ENCODE assay signal across 8 cellular contexts in the genomic region with DNA sequence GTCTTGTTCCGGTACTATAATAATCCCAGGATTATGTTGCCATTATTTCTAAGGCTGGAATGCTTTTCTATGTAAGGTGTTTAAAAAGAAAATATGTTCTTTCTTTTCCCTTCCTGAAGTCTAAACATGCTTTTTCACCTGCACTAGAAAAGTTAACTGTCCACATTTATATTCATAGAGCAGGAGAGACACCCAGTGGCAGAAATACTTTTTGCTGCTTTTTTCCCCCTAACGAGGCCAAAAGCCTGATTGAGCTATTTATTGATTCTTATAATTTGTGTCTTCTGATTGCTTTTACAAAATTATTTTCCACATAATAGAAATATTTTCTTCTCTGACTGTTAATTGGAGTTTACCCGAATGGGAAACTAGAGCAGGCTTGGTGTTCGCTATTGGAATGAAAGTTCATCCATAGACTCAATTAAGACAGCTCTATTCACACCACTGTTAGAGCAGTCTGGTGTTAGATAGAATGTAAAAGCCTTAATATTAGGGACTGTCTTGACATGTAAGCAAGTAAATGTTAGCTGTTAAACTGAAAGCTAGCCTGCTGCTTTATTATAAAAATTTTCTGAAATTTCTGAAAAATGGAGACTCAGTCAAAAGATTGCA. TPM values are rescaled to one million over a fixed set of nuclear protein-coding genes. Genes with fewer than 3 reads are reported as not detected.
DNase-seq lines count a peak whose midpoint lies in the region; ATAC-seq, FAIRE-seq and TF ChIP-seq lines count a peak whose summit lies in the region.
"Had no signal": no experiment of that assay in that cellular context is flagged by ENCODE, and none has a peak within 500 bp of the region (broad histone marks: within the 10 kb centered on the region; RNA-seq: fewer than 3 reads in every experiment).

No MANE protein-coding gene starts in this region.

- ATAC-seq in heart right ventricle = peak in 1 of 8 donors; percentile 64

- no peak overlapping the region for H3K9ac ChIP-seq in KMS-11

- FAIRE-seq in GM18507 (lab: Jason Lieb, UNC) = peak; percentile 78

- no peaks in the 10 kb centered on the region for H3K79me2 ChIP-seq in KMS-11 (ENCODE audit: insufficient read depth, low read depth)

- TF ChIP-seq CTCF in KMS-11 (conservative IDR thresholded peaks at IDR 0.05; ENCODE audit: low read depth, low read length) (peak; percentile 61; the same call in 1 of the 2 replicates), VCaP (conservative IDR thresholded peaks at IDR 0.05) (peak; percentile 79), heart right ventricle (IDR thresholded peaks at IDR 0.05) (peak; percentile 22 to 82 (median 66)), testis (IDR thresholded peaks at IDR 0.05) (peak; percentile 28 to 55 (median 47))

- no peak overlapping the region for H2AFZ ChIP-seq in KMS-11 (ENCODE audit: low read depth)

- WGBS in heart right ventricle, 2 donors = 67 to 72% methylated on average over 4 of the region's 4 CpGs
- 66 to 72% methylated on average over 4 of the region's 4 CpGs for WGBS in testis, 2 donors

- intact Hi-C loops in heart right ventricle (cut with DNase I) = loop anchor here in 8 of 10 donors (1.0 to 10.0 kb wide), 6 partner anchors 180 to 1533 kb away; no protein-coding TSS in a partner anchor
- intact Hi-C loops in testis (cut with DNase I; ENCODE audit: low total_unique reads) = no loop called here
- intact Hi-C loops in posterior vena cava (cut with DNase I) = loop anchor here in 1 of 2 donors (5.0 kb wide), 1 partner anchor 185 kb away; no protein-coding TSS in a partner anchor

- in situ Hi-C loops in Caki2 (cut with HindIII; ENCODE audit: low pct_unique_long_range_greater_than_20kb, low sequenced_read_pairs) = no loop called here

- no peaks in the 10 kb centered on the region for H3K27me3 ChIP-seq in KMS-11 (ENCODE audit: insufficient read depth, low read depth)
- H3K27me3 ChIP-seq in heart right ventricle = no peaks in the 10 kb centered on the region
- H3K27me3 ChIP-seq in testis = no peaks in the 10 kb centered on the region
- H3K27me3 ChIP-seq: SJCRH30 had no signal

- H3K27ac ChIP-seq in KMS-11 = no peak overlapping the region
- no peak overlapping the region for H3K27ac ChIP-seq in VCaP
- no peak overlapping the region for H3K27ac ChIP-seq in heart right ventricle
- H3K27ac ChIP-seq in testis = no peak overlapping the region
- H3K27ac ChIP-seq: SJCRH30 had no signal

- H3K9me3 ChIP-seq in heart right ventricle (no peaks in the 10 kb centered on the region), testis (no peaks in the 10 kb centered on the region)
- H3K9me3 ChIP-seq: SJCRH30 had no signal

- H3K4me1 ChIP-seq in KMS-11 (ENCODE audit: low read depth, poor library complexity, severe bottlenecking) (no peaks in the 10 kb centered on the region), heart right ventricle (peaks cover 0 to 9% (median 0%) of the 10 kb centered on the region in 9 donors), testis (no peaks in the 10 kb centered on the region)
- H3K4me1 ChIP-seq: SJCRH30 had no signal

- H3K4me2 ChIP-seq in KMS-11 = no peak overlapping the region

- no peaks in the 10 kb centered on the region for H3K36me3 ChIP-seq in KMS-11 (ENCODE audit: insufficient read depth)
- H3K36me3 ChIP-seq in heart right ventricle = peaks cover 0 to 71% (median 0%) of the 10 kb centered on the region in 9 donors
- no peaks in the 10 kb centered on the region for H3K36me3 ChIP-seq in testis (ENCODE audit: low read depth, missing control alignments)

- no peak overlapping the region for H3K4me3 ChIP-seq in KMS-11 (IDR thresholded peaks at IDR 0.05; ENCODE audit: insufficient read depth, low read depth, low read length)
- H3K4me3 ChIP-seq in heart right ventricle = no peak overlapping the region
- no peak overlapping the region for H3K4me3 ChIP-seq in testis
- H3K4me3 ChIP-seq: SJCRH30 had no signal

- no peaks in the 10 kb centered on the region for H4K20me1 ChIP-seq in KMS-11 (ENCODE audit: insufficient read depth)

- TF ChIP-seq POLR2A in testis (IDR thresholded peaks at IDR 0.05) = no peak

- DNase-seq in Caki2 (ENCODE audit: low read depth) (peak; percentile 8), GM18507 (ENCODE audit: extremely low spot score, insufficient read length, low read depth) (no peak), heart right ventricle (no peak), testis (no peak), posterior vena cava (ENCODE audit: low spot score) (no peak)

RNA-seq across cellular contexts. Expression of gene GPR180, which starts 15.8 kb away (rescaled TPM):
- total RNA-seq in Caki2 (2014; rRNA removed; shearing (Covaris generic); ENCODE audit: low replicate concordance) = 6.9 and 7.4 TPM in 2 replicates
- total RNA-seq in heart right ventricle = 1 to 10 TPM; 2.1 to 5.2 (median 3.2) TPM
- polyA plus RNA-seq in heart right ventricle = 1 to 10 TPM; 1.5 TPM
- 1 to 10 TPM; 2.0 to 3.3 TPM for total RNA-seq in testis
- 2.7 TPM for polyA plus RNA-seq in testis (ENCODE audit: insufficient read depth, low read depth, low replicate concordance)
- 1 to 10 TPM; 5.4 to 6.5 TPM for total RNA-seq in posterior vena cava

RNA-seq across cellular contexts. Expression of gene TGDS, which starts 21.5 kb away (rescaled TPM):
- 11.4 and 14.7 TPM in 2 replicates for total RNA-seq in Caki2 (2014; rRNA removed; shearing (Covaris generic); ENCODE audit: low replicate concordance)
- total RNA-seq in heart right ventricle (1 to 10 TPM; 3.3 to 5.8 (median 4.5) TPM), testis (10 to 100 TPM in 1 of 2 donors, 1 to 10 TPM in 1; 8.7 to 10.1 TPM), posterior vena cava (1 to 10 TPM; 7.4 to 7.6 TPM)
- polyA plus RNA-seq in heart right ventricle (1 to 10 TPM; 3.8 to 7.3 TPM), testis (ENCODE audit: insufficient read depth, low read depth, low replicate concordance) (9.5 TPM)
